8 cellular contexts compared by ENCODE assay signal in the genomic region with DNA sequence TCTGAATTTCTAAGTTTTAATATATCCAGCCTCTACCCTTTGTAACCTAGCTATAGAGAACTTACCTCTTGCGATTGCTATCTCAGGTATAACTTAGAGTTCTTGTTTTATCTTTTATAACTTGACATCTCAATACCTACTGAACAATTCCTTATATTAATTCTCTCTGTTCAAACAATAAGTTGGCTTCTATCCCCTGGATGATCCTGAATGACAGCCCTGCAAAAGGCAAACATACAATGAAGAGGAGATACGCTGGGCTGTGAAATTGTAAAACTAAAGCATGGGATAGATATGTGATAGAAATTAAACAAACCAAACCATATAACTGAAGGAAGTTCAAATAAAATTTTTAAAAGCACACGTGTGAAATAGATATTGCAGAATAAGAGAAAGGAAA.
"Had no signal": no experiment of that assay in that cellular context is flagged by ENCODE, and none has a peak within 500 bp of the region (broad histone marks: within the 10 kb centered on the region; RNA-seq: fewer than 3 reads in every experiment).

No MANE protein-coding gene starts in this region.

- H3K9me3 ChIP-seq: HAP-1 had no signal

- H3K4me1 ChIP-seq: HAP-1 had no signal

- H3K36me3 ChIP-seq: HAP-1 had no signal

- H3K4me3 ChIP-seq: GM23248, GM23338, HAP-1 had no signal

- H3K4me3 Mint-ChIP-seq: GM23338, H9, HFFc6 had no signal

- H3K27ac Mint-ChIP-seq: GM23338, H9, HFFc6 had no signal

- H3K9me3 Mint-ChIP-seq: GM23338, H9, HFFc6 had no signal

- H2AFZ ChIP-seq: GM23248, GM23338 had no signal

- H3K27ac ChIP-seq: GM23248 had no signal

- H3K4me2 ChIP-seq: GM23338 had no signal

- DNase-seq: GM23248, GOT3, H7, H9, HCEC 1CT, HFFc6 had no signal

- H3K9ac ChIP-seq: GM23248 had no signal
